ENCODE assay signal across 10 cellular contexts in genomic region chr7:149144996-149145850, GRCh38. TPM values are rescaled to one million over a fixed set of nuclear protein-coding genes. Genes with fewer than 3 reads are reported as not detected.
DNase-seq lines count a peak whose midpoint lies in the region; ATAC-seq and TF ChIP-seq lines count a peak whose summit lies in the region.
"Had no signal": no experiment of that assay in that cellular context is flagged by ENCODE, and none has a peak within 500 bp of the region (broad histone marks: within the 10 kb centered on the region; RNA-seq: fewer than 3 reads in every experiment).

No MANE protein-coding gene starts in this region.

- DNase-seq in LNCaP clone FGC (ENCODE audit: low read depth) (peak; percentile 96), T47D (ENCODE audit: low read depth in 1 of 2, low spot score in 1 of 2) (peak; percentile 35 to 92), neural progenitor cell (ENCODE audit: low spot score) (peak; percentile 16), C1 segment of cervical spinal cord (lab: John Stamatoyannopoulos, UW) (no peak), Right ventricle myocardium inferior (ENCODE audit: missing footprints) (no peak), testis (no peak)
- no peak for DNase-seq in stimulated activated CD4-positive, alpha-beta T cell treated with anti-CD3 and anti-CD28 coated beads, Interleukin-2, amount 100 ng/mL, for 24 hours

- peaks cover 16% of the 10 kb centered on the region for H3K4me1 ChIP-seq in ES-I3 (ENCODE audit: insufficient read depth, low read length)
- H3K4me1 ChIP-seq in neural progenitor cell = peaks cover 3% of the 10 kb centered on the region
- H3K4me1 ChIP-seq in testis = no peaks in the 10 kb centered on the region

- H3K27ac ChIP-seq in neural progenitor cell (no peak overlapping the region), testis (no peak overlapping the region)
- H3K27ac ChIP-seq: coronary artery had no signal

- peaks cover 28% of the 10 kb centered on the region for H3K79me2 ChIP-seq in neural progenitor cell (ENCODE audit: low read depth)

- H4K20me1 ChIP-seq in neural progenitor cell (ENCODE audit: low read depth) = peaks cover 21% of the 10 kb centered on the region

- in situ Hi-C loops in T47D (cut with HindIII; ENCODE audit: low pct_unique_long_range_greater_than_20kb, low sequenced_read_pairs) = no loop called here

- H3K27me3 ChIP-seq in neural progenitor cell = no peaks in the 10 kb centered on the region
- H3K27me3 ChIP-seq in testis = no peaks in the 10 kb centered on the region

- no peaks in the 10 kb centered on the region for H3K36me3 Mint-ChIP-seq in neural progenitor cell

- H3K4me2 ChIP-seq in neural progenitor cell = no peak overlapping the region

- H3K9me3 Mint-ChIP-seq in neural progenitor cell = no peaks in the 10 kb centered on the region

- WGBS in testis, 2 donors = 73 to 80% methylated on average over 8 of the region's 8 CpGs

- peak overlapping the region; percentile 55 for H2AFZ ChIP-seq in neural progenitor cell (replicated peaks)

- H3K4me3 ChIP-seq in LNCaP clone FGC (ENCODE audit: low read depth, low read length) (peak overlapping the region; percentile 31), neural progenitor cell (no peak overlapping the region), testis (no peak overlapping the region)
- H3K4me3 ChIP-seq: coronary artery, lung had no signal

- ATAC-seq in Right ventricle myocardium inferior = no peak

- TF ChIP-seq POLR2A in testis (IDR thresholded peaks at IDR 0.05) = no peak

- H3K4me1 Mint-ChIP-seq in neural progenitor cell = peaks cover 18% of the 10 kb centered on the region

- H3K9me3 ChIP-seq in ES-I3 (ENCODE audit: control insufficient read depth, insufficient read depth, low read length) (no peaks in the 10 kb centered on the region), neural progenitor cell (ENCODE audit: low read depth) (no peaks in the 10 kb centered on the region), testis (no peaks in the 10 kb centered on the region)

- peaks cover 22% of the 10 kb centered on the region for H3F3A ChIP-seq in neural progenitor cell (ENCODE audit: low read depth)

- H3K27me3 Mint-ChIP-seq in neural progenitor cell (ENCODE audit: insufficient read depth, low read depth) = peaks cover 2% of the 10 kb centered on the region

- H3K9ac ChIP-seq in ES-I3 (ENCODE audit: low read depth, low read length) (peak overlapping the region; percentile 99), neural progenitor cell (no peak overlapping the region)

- no peak for TF ChIP-seq CTCF in LNCaP clone FGC (IDR thresholded peaks at IDR 0.05; ENCODE audit: control insufficient read depth, extremely low read depth, insufficient read depth)
- no peak for TF ChIP-seq CTCF in neural progenitor cell (IDR thresholded peaks at IDR 0.05)
- TF ChIP-seq CTCF in testis (IDR thresholded peaks at IDR 0.05) = no peak

- H3K36me3 ChIP-seq in ES-I3 (ENCODE audit: insufficient read depth, low read length) = peaks cover 9% of the 10 kb centered on the region; the same call in 1 of the 2 replicates
- no peaks in the 10 kb centered on the region for H3K36me3 ChIP-seq in neural progenitor cell
- H3K36me3 ChIP-seq in testis (ENCODE audit: low read depth, missing control alignments) = no peaks in the 10 kb centered on the region

- peak overlapping the region; percentile 43 for H3K27ac Mint-ChIP-seq in neural progenitor cell

- H3K4me3 Mint-ChIP-seq in neural progenitor cell = peak overlapping the region; percentile 17

- intact Hi-C loops in Right ventricle myocardium inferior (cut with DNase I) (loop anchor here (5.0 kb wide), 1 partner anchor 52 kb away; the partner anchor contains the start of gene ZNF282), testis (cut with DNase I; ENCODE audit: low total_unique reads) (no loop called here)

RNA-seq across cellular contexts. Expression of gene ZNF398, which starts 2.0 kb away (rescaled TPM):
- total RNA-seq in neural progenitor cell (ENCODE audit: low replicate concordance) (9.9 and 12.2 TPM in 2 replicates), Right ventricle myocardium inferior (7.0 TPM), testis (10 to 100 TPM; 25.3 to 35.3 TPM)
- 29.4 TPM for polyA plus RNA-seq in testis (ENCODE audit: insufficient read depth, low read depth, low replicate concordance)

RNA-seq across cellular contexts. Expression of gene ZNF425, which starts 19.1 kb away (rescaled TPM):
- total RNA-seq in neural progenitor cell (ENCODE audit: low replicate concordance) (4.2 and 15.7 TPM in 2 replicates), Right ventricle myocardium inferior (0.60 TPM), testis (1 to 10 TPM; 3.0 to 4.3 TPM)
- polyA plus RNA-seq in testis (ENCODE audit: insufficient read depth, low read depth, low replicate concordance) = 3.4 TPM

RNA-seq across cellular contexts. Expression of gene ZNF282, which starts 50.1 kb away (rescaled TPM):
- total RNA-seq in neural progenitor cell (ENCODE audit: low replicate concordance) = 15.9 and 28.0 TPM in 2 replicates
- 13.2 TPM for total RNA-seq in Right ventricle myocardium inferior
- total RNA-seq in testis = 10 to 100 TPM; 12.2 to 17.6 TPM
- 9.6 TPM for polyA plus RNA-seq in testis (ENCODE audit: insufficient read depth, low read depth, low replicate concordance)

RNA-seq across cellular contexts. Expression of gene ZNF786, which starts 54.7 kb away (rescaled TPM):
- total RNA-seq in neural progenitor cell (ENCODE audit: low replicate concordance) (6.3 and 11.5 TPM in 2 replicates), Right ventricle myocardium inferior (2.9 TPM), testis (1 to 10 TPM; 8.3 to 8.8 TPM)
- 2.6 TPM for polyA plus RNA-seq in testis (ENCODE audit: insufficient read depth, low read depth, low replicate concordance)

Comparison
In these comparisons a context has a peak if more than half of its experiments do, and no peak if none do; other contexts are left out.
1. DNase-seq: peak in LNCaP clone FGC (single experiment), T47D (2 of 2) and neural progenitor cell (single experiment); none in C1 segment of cervical spinal cord (0 of 14), stimulated activated CD4-positive, alpha-beta T cell treated with anti-CD3 and anti-CD28 coated beads, Interleukin-2, amount 100 ng/mL, for 24 hours (0 of 2), Right ventricle myocardium inferior (single experiment) and testis (single experiment).